10 cellular contexts compared by ENCODE assay signal in genomic region chr5:1409386-1410110, GRCh38. TPM values are rescaled to one million over a fixed set of nuclear protein-coding genes. Genes with fewer than 3 reads are reported as not detected.
A peak's percentile ranks its signal among the peaks of the same experiment; 100 is the strongest.
DNase-seq lines count a peak whose midpoint lies in the region; ATAC-seq and TF ChIP-seq lines count a peak whose summit lies in the region.
"Had no signal": no experiment of that assay in that cellular context is flagged by ENCODE, and none has a peak within 500 bp of the region (broad histone marks: within the 10 kb centered on the region; RNA-seq: fewer than 3 reads in every experiment).

No MANE protein-coding gene starts in this region.

- no peak for TF ChIP-seq POLR2A in breast epithelium (IDR thresholded peaks at IDR 0.05)

- no peak overlapping the region for H3K27ac ChIP-seq in breast epithelium
- no peak overlapping the region for H3K27ac ChIP-seq in upper lobe of right lung

- DNase-seq in MCF 10A (ENCODE audit: unreplicated experiment) (peak; percentile 38), breast epithelium (ENCODE audit: low spot score in 2 of 2) (no peak), RPMI8226 (peak; percentile 81), fibroblast of pulmonary artery (ENCODE audit: low read depth) (peak; percentile 29), upper lobe of right lung (peak; percentile 48), NCI-H2227 treated with DMSO at 0.1 percent for 48 hours (lab: John Stamatoyannopoulos, UW) (no peak), DMS79 treated with DMSO at 0.1 percent for 48 hours (lab: John Stamatoyannopoulos, UW) (no peak)
- no peak for DNase-seq in central memory CD4-positive, alpha-beta T cell
- DNase-seq: NCI-H446 had no signal

- H3K4me1 ChIP-seq in breast epithelium (no peaks in the 10 kb centered on the region), upper lobe of right lung (no peaks in the 10 kb centered on the region)
- H3K4me1 ChIP-seq: Caco-2 had no signal

- H3K36me3 ChIP-seq in breast epithelium (no peaks in the 10 kb centered on the region), upper lobe of right lung (no peaks in the 10 kb centered on the region)

- POLR2A ChIA-PET in MCF 10A (lab: Yijun Ruan, JAX): interaction anchor here (1.3 kb wide), 1 partner anchor 9 kb away, joined by 3 read pairs; no protein-coding TSS in a partner anchor

- H3K27me3 ChIP-seq in breast epithelium (peaks cover 0 to 59% of the 10 kb centered on the region in 2 donors), upper lobe of right lung (no peaks in the 10 kb centered on the region)

- no peaks in the 10 kb centered on the region for H3K36me3 Mint-ChIP-seq in MCF 10A (ENCODE audit: insufficient read depth, unreplicated experiment)

- H3K4me3 ChIP-seq in breast epithelium: no peak overlapping the region
- no peak overlapping the region for H3K4me3 ChIP-seq in fibroblast of pulmonary artery (replicated peaks; ENCODE audit: low read depth, low read length)
- H3K4me3 ChIP-seq in upper lobe of right lung: no peak overlapping the region

- H3K9me3 ChIP-seq in breast epithelium (no peaks in the 10 kb centered on the region), upper lobe of right lung (no peaks in the 10 kb centered on the region)
- H3K9me3 ChIP-seq: Caco-2 had no signal

- no peaks in the 10 kb centered on the region for H3K9me3 Mint-ChIP-seq in MCF 10A (ENCODE audit: unreplicated experiment)

- intact Hi-C loops in MCF 10A (cut with micrococcal nuclease): no loop called here
- intact Hi-C loops in breast epithelium (cut with DNase I; ENCODE audit: low total_unique reads): no loop called here
- intact Hi-C loops in upper lobe of right lung (cut with DNase I): no loop called here

- no peak overlapping the region for H3K27ac Mint-ChIP-seq in MCF 10A (ENCODE audit: low read depth, unreplicated experiment)

- ATAC-seq in upper lobe of right lung: no peak

- no TSS peak for BruUV-seq in MCF 10A (replicated peaks; lab: Mats Ljungman, UMichigan)

- no peak overlapping the region for H3K4me3 Mint-ChIP-seq in MCF 10A (ENCODE audit: unreplicated experiment)

- CTCF ChIA-PET in MCF 10A (lab: Yijun Ruan, JAX): interaction anchor here (0.6 kb wide), 1 partner anchor 235 kb away, joined by 5 read pairs; no protein-coding TSS in a partner anchor

- H3K27me3 Mint-ChIP-seq in MCF 10A (ENCODE audit: insufficient read depth, unreplicated experiment): no peaks in the 10 kb centered on the region

- TF ChIP-seq CTCF in MCF 10A (IDR thresholded peaks at IDR 0.05; ENCODE audit: unreplicated experiment) (no peak), breast epithelium (IDR thresholded peaks at IDR 0.05) (no peak), fibroblast of pulmonary artery (IDR thresholded peaks at IDR 0.05; ENCODE audit: low read length, missing control alignments) (no peak), upper lobe of right lung (IDR thresholded peaks at IDR 0.05) (no peak)

- no peaks in the 10 kb centered on the region for H3K4me1 Mint-ChIP-seq in MCF 10A (ENCODE audit: insufficient read depth, unreplicated experiment)

RNA-seq across cellular contexts. Expression of gene SLC6A3, which starts 35.7 kb away (rescaled TPM):
- total RNA-seq in MCF 10A (2022): not detected in 2 replicates
- total RNA-seq in breast epithelium: under 1 TPM; under 0.01 to 0.32 (median 0.15) TPM
- total RNA-seq in upper lobe of right lung: 0.52 TPM
- total RNA-seq: Caco-2 had no signal

Comparison
In these comparisons a context has a peak if more than half of its experiments do, and no peak if none do; other contexts are left out.
1. DNase-seq: peak in MCF 10A (single experiment), RPMI8226 (single experiment), fibroblast of pulmonary artery (single experiment) and upper lobe of right lung (single experiment); none in breast epithelium (0 of 2), NCI-H2227 treated with DMSO at 0.1 percent for 48 hours (single experiment), DMS79 treated with DMSO at 0.1 percent for 48 hours (single experiment) and central memory CD4-positive, alpha-beta T cell (single experiment).